ENCODE assay signal across 20 cellular contexts in genomic region chr11:70540196-70540595, GRCh38.
"Had no signal": no experiment of that assay in that cellular context is flagged by ENCODE, and none has a peak within 500 bp of the region (broad histone marks: within the 10 kb centered on the region; RNA-seq: fewer than 3 reads in every experiment).

No MANE protein-coding gene starts in this region.

- H3K4me1 ChIP-seq: esophagus muscularis mucosa, foreskin keratinocyte, gastroesophageal sphincter, left lung, psoas muscle, sigmoid colon, testis, tibial artery had no signal

- H3K27me3 ChIP-seq: foreskin keratinocyte, gastroesophageal sphincter, left lung, sigmoid colon, testis had no signal

- H3K27ac ChIP-seq: coronary artery, esophagus muscularis mucosa, foreskin keratinocyte, gastroesophageal sphincter, left lung, psoas muscle, sigmoid colon, testis, tibial artery had no signal

- H3K9me3 ChIP-seq: psoas muscle, sigmoid colon, testis had no signal

- H3K4me3 ChIP-seq: coronary artery, esophagus muscularis mucosa, gastroesophageal sphincter, left lung, lung, psoas muscle, sigmoid colon, testis, tibial artery had no signal

- ATAC-seq: foreskin keratinocyte; gastroesophageal sphincter; left cardiac atrium; left lung; natural killer cell treated with Interleukin-12 subunit alpha and Interleukin-12 subunit beta and Interleukin-15 and Interleukin-18, amount 100 ng/mL, for 72 hours; psoas muscle; right cardiac atrium; stimulated activated memory B cell treated with anti-CD40 and anti-IgM and Interleukin-4, amounts not matched to agents 10 μg/mL and 1 μg/mL and 100 μg/mL, for 72 hours; stimulated activated naive CD8-positive, alpha-beta T cell treated with anti-CD3 and anti-CD28 coated beads, Interleukin-15, Interleukin-2, amounts not matched to agents 100 U/mL and 50 U/mL, for 24 hours had no signal

- H3K36me3 ChIP-seq: esophagus muscularis mucosa, gastroesophageal sphincter, left lung, sigmoid colon, tibial artery had no signal

- DNase-seq: dermis blood vessel endothelial cell; effector memory CD4-positive, alpha-beta T cell; foreskin keratinocyte; left cardiac atrium; left lung; naive B cell; right cardiac atrium; sigmoid colon; stimulated activated CD4-positive, alpha-beta T cell treated with anti-CD3 and anti-CD28 coated beads, Interleukin-4, amount 100 ng/mL, for 4 hours; stimulated activated naive CD8-positive, alpha-beta T cell treated with anti-CD3 and anti-CD28 coated beads, Interleukin-15, Interleukin-2, amounts not matched to agents 100 U/mL and 50 U/mL, for 24 hours; substantia nigra; testis had no signal
